11 cellular contexts compared by ENCODE assay signal in genomic region chr13:70098669-70099068, GRCh38. TPM values are rescaled to one million over a fixed set of nuclear protein-coding genes. Genes with fewer than 3 reads are reported as not detected.
DNase-seq lines count a peak whose midpoint lies in the region; ATAC-seq and TF ChIP-seq lines count a peak whose summit lies in the region.
"Had no signal": no experiment of that assay in that cellular context is flagged by ENCODE, and none has a peak within 500 bp of the region (broad histone marks: within the 10 kb centered on the region; RNA-seq: fewer than 3 reads in every experiment).

No MANE protein-coding gene starts in this region.

- H3K9ac ChIP-seq in GM23248, result no peak overlapping the region

- ATAC-seq in HG03520 (IDR thresholded peaks at IDR 0.05; ENCODE audit: unreplicated experiment), result no peak
- no peak for ATAC-seq in GM19328 (IDR thresholded peaks at IDR 0.05; ENCODE audit: unreplicated experiment)
- no peak for ATAC-seq in Right ventricle myocardium inferior

- no peaks in the 10 kb centered on the region for H4K20me1 ChIP-seq in GM23248 (ENCODE audit: insufficient read depth)

- intact Hi-C loops in testis (cut with DNase I; ENCODE audit: low total_unique reads), result no loop called here
- intact Hi-C loops in Right ventricle myocardium inferior (cut with DNase I), result no loop called here

- peak; percentile 35 for DNase-seq in ACHN
- DNase-seq in GM23248, result peak; percentile 0
- peak; percentile 52 for DNase-seq in NCI-H69 (lab: John Stamatoyannopoulos, UW)
- no peak for DNase-seq in endothelial cell (ENCODE audit: low spot score)
- DNase-seq in testis, result no peak
- no peak for DNase-seq in Right ventricle myocardium inferior (ENCODE audit: missing footprints)
- DNase-seq: activated CD4-positive, alpha-beta T cell treated with anti-CD3 and anti-CD28 coated beads, Interleukin-2, amount 50 U/mL, for 48 hours; occipital lobe had no signal

- TF ChIP-seq POLR2A in testis (IDR thresholded peaks at IDR 0.05), result no peak

- no peaks in the 10 kb centered on the region for H3K9me2 ChIP-seq in GM23248 (ENCODE audit: insufficient read depth)

- H3K79me2 ChIP-seq in GM23248 (ENCODE audit: insufficient read depth), result no peaks in the 10 kb centered on the region

- no peak overlapping the region for H3K27ac Mint-ChIP-seq in endothelial cell (ENCODE audit: unreplicated experiment)

- peak; percentile 76 for TF ChIP-seq CTCF in endothelial cell (IDR thresholded peaks at IDR 0.05; ENCODE audit: unreplicated experiment)
- peak in 1 of 3 experiments; percentile 35 for TF ChIP-seq CTCF in testis (IDR thresholded peaks at IDR 0.05)

- H3K36me3 ChIP-seq in GM23248 (ENCODE audit: low read depth), result no peaks in the 10 kb centered on the region
- no peaks in the 10 kb centered on the region for H3K36me3 ChIP-seq in testis (ENCODE audit: low read depth, missing control alignments)
- H3K36me3 ChIP-seq: ascending aorta had no signal

- H3K9me3 Mint-ChIP-seq in endothelial cell (ENCODE audit: unreplicated experiment), result no peaks in the 10 kb centered on the region

- H3K27ac ChIP-seq in GM23248 (no peak overlapping the region), testis (no peak overlapping the region)
- H3K27ac ChIP-seq: ascending aorta had no signal

- no peak overlapping the region for H3K4me3 Mint-ChIP-seq in endothelial cell (ENCODE audit: unreplicated experiment)

- H2AFZ ChIP-seq in GM23248, result no peak overlapping the region

- no peak overlapping the region for H3K4me2 ChIP-seq in GM23248 (ENCODE audit: unreplicated experiment)

- H3K4me1 ChIP-seq in GM23248 (ENCODE audit: insufficient read depth), result no peaks in the 10 kb centered on the region
- no peaks in the 10 kb centered on the region for H3K4me1 ChIP-seq in testis
- H3K4me1 ChIP-seq: ascending aorta had no signal

- H3K4me3 ChIP-seq in GM23248 (no peak overlapping the region), testis (no peak overlapping the region)
- H3K4me3 ChIP-seq: ascending aorta had no signal

- H3K4me1 Mint-ChIP-seq in endothelial cell (ENCODE audit: unreplicated experiment), result no peaks in the 10 kb centered on the region

- no peaks in the 10 kb centered on the region for H3K27me3 Mint-ChIP-seq in endothelial cell (ENCODE audit: unreplicated experiment)

- no peaks in the 10 kb centered on the region for H3K9me3 ChIP-seq in GM23248 (ENCODE audit: low read depth)
- H3K9me3 ChIP-seq in testis, result no peaks in the 10 kb centered on the region
- H3K9me3 ChIP-seq: ascending aorta had no signal

- H3K27me3 ChIP-seq in GM23248 (replicated peaks; ENCODE audit: insufficient read depth), result no peaks in the 10 kb centered on the region
- H3K27me3 ChIP-seq in testis, result no peaks in the 10 kb centered on the region
- H3K27me3 ChIP-seq: ascending aorta had no signal

- no peaks in the 10 kb centered on the region for H3F3A ChIP-seq in GM23248 (ENCODE audit: insufficient read depth)

- in situ Hi-C loops in ACHN (cut with HindIII; ENCODE audit: low pct_ligation_motif_present, low pct_unique_long_range_greater_than_20kb, low sequenced_read_pairs) (no loop called here), GM23248 (cut with MboI) (no loop called here)

- no peaks in the 10 kb centered on the region for H3K36me3 Mint-ChIP-seq in endothelial cell (ENCODE audit: low read depth, unreplicated experiment)

- WGBS in GM23248 (ENCODE audit: low coverage in 1 of 2, low lambda C conversion rate in 2 of 2, missing lambda C conversion rate in 2 of 2), 2 experiments, result 0 to 3% methylated on average over 1 of the region's 1 CpG
- 53 to 56% methylated on average over 1 of the region's 1 CpG for WGBS in testis, 2 donors

RNA-seq across cellular contexts. Expression of gene ATXN8OS, which starts 9.0 kb away (rescaled TPM):
- not detected in 2 replicates for total RNA-seq in GM23248 (2014; rRNA removed; shearing (Covaris generic))
- not detected in 2 replicates for polyA plus RNA-seq in GM23248 (2016; fragmentation: Nextera tagmentation; extraction: Ambion mirVana)
- total RNA-seq in endothelial cell (ENCODE audit: unreplicated experiment), result not detected
- not detected for total RNA-seq in testis
- not detected for polyA plus RNA-seq in testis (ENCODE audit: insufficient read depth, low read depth, low replicate concordance)
- not detected for total RNA-seq in Right ventricle myocardium inferior
- total RNA-seq: ascending aorta had no signal

RNA-seq across cellular contexts. Expression of gene KLHL1, which starts 9.6 kb away (rescaled TPM):
- total RNA-seq in GM23248 (2014; rRNA removed; shearing (Covaris generic)), result not detected in 2 replicates
- polyA plus RNA-seq in GM23248 (2016; fragmentation: Nextera tagmentation; extraction: Ambion mirVana), result not detected in 2 replicates
- total RNA-seq in endothelial cell (ENCODE audit: unreplicated experiment), result not detected
- total RNA-seq in testis, result under 1 TPM; 0.16 to 0.87 TPM
- 0.21 TPM for polyA plus RNA-seq in testis (ENCODE audit: insufficient read depth, low read depth, low replicate concordance)
- total RNA-seq in Right ventricle myocardium inferior, result not detected
- total RNA-seq: ascending aorta had no signal

Comparison
In these comparisons a context has a peak if more than half of its experiments do, and no peak if none do; other contexts are left out.
1. DNase-seq: peak in ACHN (single experiment), GM23248 (single experiment) and NCI-H69 (single experiment); none in endothelial cell (single experiment), testis (single experiment) and Right ventricle myocardium inferior (single experiment).